In the genomic region with DNA sequence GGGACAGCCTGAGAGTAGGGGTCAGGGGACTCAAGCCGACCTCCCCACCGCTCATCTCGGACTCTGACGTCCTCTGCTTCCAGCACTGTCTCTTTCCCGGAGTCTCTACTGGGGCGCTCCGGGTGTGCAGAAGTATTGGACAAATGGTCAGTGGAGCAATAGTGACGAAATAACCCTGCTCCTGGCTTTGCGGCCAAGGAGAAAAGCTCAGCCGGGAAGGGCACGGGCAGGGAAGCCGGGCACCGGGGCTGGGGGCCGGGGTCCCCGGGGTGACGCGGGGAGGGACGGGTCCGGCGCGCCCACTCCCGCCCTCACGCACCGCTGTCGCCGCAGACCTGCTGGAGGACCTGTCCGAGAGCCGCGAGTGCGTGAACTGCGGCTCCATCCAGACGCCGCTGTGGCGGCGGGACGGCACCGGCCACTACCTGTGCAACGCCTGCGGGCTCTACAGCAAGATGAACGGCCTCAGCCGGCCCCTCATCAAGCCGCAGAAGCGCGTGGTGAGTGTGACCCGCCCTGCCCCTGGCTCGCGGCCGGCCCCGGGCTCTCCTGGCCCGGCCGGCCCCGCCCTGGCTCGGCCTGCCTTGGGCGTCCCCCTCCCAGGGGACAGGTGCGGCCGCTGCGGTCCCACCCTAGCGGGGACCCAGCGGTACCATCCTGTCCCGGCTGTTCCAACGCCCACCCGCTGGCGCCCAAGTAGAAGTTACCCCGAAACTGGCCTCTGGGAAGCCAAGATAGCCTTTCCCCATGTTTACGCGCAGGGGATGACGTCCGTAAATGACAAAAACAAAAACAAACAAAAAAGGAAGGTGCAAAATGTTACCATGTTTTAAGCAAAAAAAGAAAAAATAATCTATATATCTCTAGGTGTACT, we compare ENCODE assay signal across 11 cellular contexts. TPM values are rescaled to one million over a fixed set of nuclear protein-coding genes. Genes with fewer than 3 reads are reported as not detected.
A peak's percentile ranks its signal among the peaks of the same experiment; 100 is the strongest.
DNase-seq lines count a peak whose midpoint lies in the region; ATAC-seq, FAIRE-seq and TF ChIP-seq lines count a peak whose summit lies in the region.
"Had no signal": no experiment of that assay in that cellular context is flagged by ENCODE, and none has a peak within 500 bp of the region (broad histone marks: within the 10 kb centered on the region; RNA-seq: fewer than 3 reads in every experiment).

No MANE protein-coding gene starts in this region.

- H3K36me3 ChIP-seq in endothelial cell of umbilical vein (ENCODE audit: control insufficient read depth in 2 of 2, extremely low read depth in 1 of 2, insufficient read depth in 2 of 2, low read length in 2 of 2) (peaks cover 0 to 12% of the 10 kb centered on the region in 2 experiments), lower lobe of right lung (peaks cover 13% of the 10 kb centered on the region), spleen (peaks cover 0 to 32% (median 0%) of the 10 kb centered on the region in 6 donors), esophagus squamous epithelium (no peaks in the 10 kb centered on the region)

- TF ChIP-seq POLR2A in endothelial cell of umbilical vein (IDR thresholded peaks at IDR 0.05; ENCODE audit: low read depth, low read length): no peak
- TF ChIP-seq POLR2A in spleen (IDR thresholded peaks at IDR 0.05): no peak
- TF ChIP-seq POLR2A in esophagus squamous epithelium (IDR thresholded peaks at IDR 0.05): no peak

- H2AFZ ChIP-seq in endothelial cell of umbilical vein (ENCODE audit: low read depth, low read length): no peak overlapping the region

- DNase-seq in M059J (ENCODE audit: low read depth) (peak; percentile 25), endothelial cell of umbilical vein (ENCODE audit: low read depth, low spot score) (no peak), lower lobe of right lung (peak; percentile 60), spleen (no peak), esophagus squamous epithelium (lab: John Stamatoyannopoulos, UW) (no peak), NCI-H345 (lab: John Stamatoyannopoulos, UW) (no peak), GM03348 (ENCODE audit: low spot score) (no peak)
- DNase-seq: CD8-positive, alpha-beta memory T cell; NCI-H2081 had no signal

- H3K79me2 ChIP-seq in endothelial cell of umbilical vein (ENCODE audit: control insufficient read depth, insufficient read depth, low read length): peaks cover 98% of the 10 kb centered on the region

- POLR2A ChIA-PET in endothelial cell of umbilical vein (lab: Charles Lee): no interaction called here

- dilution Hi-C loops in endothelial cell of umbilical vein (cut with MboI; ENCODE audit: extremely low pct_ligation_motif_present, low sequenced_read_pairs): loop anchor here (10.0 to 25.0 kb wide), 2 partner anchors 260 to 388 kb away; no protein-coding TSS in a partner anchor

- CTCF ChIA-PET in endothelial cell of umbilical vein (lab: Charles Lee): interaction anchor here (1.0 to 1.8 kb wide), 2 partner anchors 36 to 386 kb away, joined by 3 to 4 read pairs; no protein-coding TSS in a partner anchor

- no TSS peak for BruUV-seq in endothelial cell of umbilical vein (replicated peaks; lab: Mats Ljungman, UMichigan)

- H3K4me3 ChIP-seq in endothelial cell of umbilical vein (replicated peaks in 1 of 3; ENCODE audit: insufficient read depth in 1 of 3, low read depth in 1 of 3, low read length in 3 of 3) (peak overlapping the region; percentile 12 to 82 (median 54)), lower lobe of right lung (peak overlapping the region; percentile 79), spleen (peak overlapping the region in 7 of 8 donors; percentile 13 to 86 (median 34)), esophagus squamous epithelium (peak overlapping the region in 1 of 4 donors; percentile 1)

- peak overlapping the region; percentile 98 for H3K4me2 ChIP-seq in endothelial cell of umbilical vein (ENCODE audit: insufficient read depth, low read length)

- H3K9ac ChIP-seq in endothelial cell of umbilical vein (replicated peaks; ENCODE audit: extremely low read depth, insufficient read depth, low read length): peak overlapping the region; percentile 93

- no peaks in the 10 kb centered on the region for H3K27me3 ChIP-seq in endothelial cell of umbilical vein (ENCODE audit: control insufficient read depth in 2 of 2, insufficient read depth in 2 of 2, low read length in 2 of 2)
- H3K27me3 ChIP-seq in lower lobe of right lung (ENCODE audit: low read depth): peaks cover 23% of the 10 kb centered on the region
- H3K27me3 ChIP-seq in spleen (replicated peaks in 1 of 7): peaks cover 0 to 78% (median 33%) of the 10 kb centered on the region in 7 donors
- peaks cover 0 to 96% (median 11%) of the 10 kb centered on the region in 4 donors for H3K27me3 ChIP-seq in esophagus squamous epithelium

- H3K9me3 ChIP-seq in endothelial cell of umbilical vein (replicated peaks; ENCODE audit: control insufficient read depth, insufficient read depth, low read length) (no peaks in the 10 kb centered on the region), lower lobe of right lung (no peaks in the 10 kb centered on the region), spleen (no peaks in the 10 kb centered on the region), esophagus squamous epithelium (no peaks in the 10 kb centered on the region)

- no peak for FAIRE-seq in endothelial cell of umbilical vein (lab: Jason Lieb, UNC)

- no peaks in the 10 kb centered on the region for H3K9me1 ChIP-seq in endothelial cell of umbilical vein (replicated peaks; ENCODE audit: control insufficient read depth, extremely low read depth, insufficient read depth, low read length)

- H3K27ac ChIP-seq in endothelial cell of umbilical vein (ENCODE audit: insufficient read depth, low read depth, low read length): peak overlapping the region; percentile 87
- H3K27ac ChIP-seq in lower lobe of right lung: peak overlapping the region; percentile 80
- peak overlapping the region; percentile 30 to 93 (median 74) for H3K27ac ChIP-seq in spleen
- no peak overlapping the region for H3K27ac ChIP-seq in esophagus squamous epithelium

- peak; percentile 71 to 79 for ATAC-seq in lower lobe of right lung
- no peak for ATAC-seq in GM18873 (IDR thresholded peaks at IDR 0.05; ENCODE audit: low FRiP score, unreplicated experiment)

- intact Hi-C loops in endothelial cell of umbilical vein (cut with micrococcal nuclease) (loop anchor here (1.0 kb wide), 1 partner anchor 13 kb away; no protein-coding TSS in a partner anchor), lower lobe of right lung (cut with DNase I) (no loop called here), spleen (cut with DNase I; ENCODE audit: low total_unique reads) (loop anchor here (10.0 kb wide), 1 partner anchor 378 kb away; no protein-coding TSS in a partner anchor), esophagus squamous epithelium (cut with DNase I) (loop anchor here (10.0 kb wide), 1 partner anchor 378 kb away; no protein-coding TSS in a partner anchor)

- H4K20me1 ChIP-seq in endothelial cell of umbilical vein (replicated peaks; ENCODE audit: control insufficient read depth, extremely low read depth, insufficient read depth, low read length): no peaks in the 10 kb centered on the region

- H3K4me1 ChIP-seq in endothelial cell of umbilical vein (ENCODE audit: control insufficient read depth, extremely low read depth, insufficient read depth, low read length) (peaks cover 69% of the 10 kb centered on the region), lower lobe of right lung (peaks cover 31% of the 10 kb centered on the region), spleen (peaks cover 0 to 13% (median 0%) of the 10 kb centered on the region in 6 donors), esophagus squamous epithelium (peaks cover 0 to 15% (median 0%) of the 10 kb centered on the region in 3 donors)

- no peak for TF ChIP-seq CTCF in endothelial cell of umbilical vein (IDR thresholded peaks at IDR 0.05; ENCODE audit: extremely low read depth in 1 of 2, insufficient read depth in 1 of 2, low read depth in 1 of 2, low read length in 2 of 2)
- TF ChIP-seq CTCF in lower lobe of right lung (IDR thresholded peaks at IDR 0.05): no peak
- TF ChIP-seq CTCF in spleen (IDR thresholded peaks at IDR 0.05 in 8 of 11, conservative IDR thresholded peaks at IDR 0.05 in 3 of 11): no peak
- no peak for TF ChIP-seq CTCF in esophagus squamous epithelium (IDR thresholded peaks at IDR 0.05)

- whole genome bisulfite sequencing in spleen, 5 donors: 15 to 27% (median 20%) methylated on average over 33 to 68 of the region's 68 CpGs
- WGBS in esophagus squamous epithelium, 2 donors: 66 to 77% methylated on average over 7 to 17 of the region's 68 CpGs

TF ChIP-seq in endothelial cell of umbilical vein, 7 proteins besides CTCF, POLR2A, EP300 and RAD21:
- no peak for TF ChIP-seq JUN (IDR thresholded peaks at IDR 0.05; ENCODE audit: borderline replicate concordance, insufficient read depth, insufficient read length, low read depth)
- TF ChIP-seq FOS (IDR thresholded peaks at IDR 0.05; ENCODE audit: borderline replicate concordance, insufficient read depth, low read length): no peak
- no peak for TF ChIP-seq MYC (IDR thresholded peaks at IDR 0.05; ENCODE audit: low read depth, low read length)
- TF ChIP-seq GATA2 (IDR thresholded peaks at IDR 0.05; ENCODE audit: insufficient read depth, insufficient read length, low read depth, low read length): no peak
- TF ChIP-seq, protein P1, sequence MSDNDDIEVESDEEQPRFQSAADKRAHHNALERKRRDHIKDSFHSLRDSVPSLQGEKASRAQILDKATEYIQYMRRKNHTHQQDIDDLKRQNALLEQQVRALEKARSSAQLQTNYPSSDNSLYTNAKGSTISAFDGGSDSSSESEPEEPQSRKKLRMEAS (IDR thresholded peaks at IDR 0.05; ENCODE audit: insufficient read depth, insufficient read length): no peak
- no peak for TF ChIP-seq POLR2AphosphoS5 (IDR thresholded peaks at IDR 0.05; ENCODE audit: insufficient read depth, low read depth, low read length)
- no peak for TF ChIP-seq EZH2 (IDR thresholded peaks at IDR 0.05; ENCODE audit: borderline replicate concordance, low read depth, low read length, severe bottlenecking)

RNA-seq across cellular contexts. Expression of a gene that starts 7.5 kb away (rescaled TPM):
- total RNA-seq in M059J (2014; rRNA removed; shearing (Covaris generic)): 4.1 and 4.6 TPM in 2 replicates
- total RNA-seq in endothelial cell of umbilical vein: 14.6 and 14.9 TPM in 2 replicates
- polyA plus RNA-seq in endothelial cell of umbilical vein: 3.9 and 4.1 TPM in 2 replicates
- polyA plus RNA-seq in endothelial cell of umbilical vein (2011; cell fraction: cytosol; rRNA removed): 3.5 and 3.7 TPM in 2 replicates
- polyA plus RNA-seq in endothelial cell of umbilical vein (2011; cell fraction: nucleus; rRNA removed): 7.1 and 10.1 TPM in 2 replicates
- 5.8 and 7.2 TPM in 2 replicates for polyA plus RNA-seq in endothelial cell of umbilical vein (2012)
- polyA minus RNA-seq in endothelial cell of umbilical vein: 2.7 and 3.8 TPM in 2 replicates
- 5.7 TPM for polyA minus RNA-seq in endothelial cell of umbilical vein (2011; cell fraction: cytosol; rRNA and poly(A)+ RNA removed)
- 13.0 and 24.8 TPM in 2 replicates for polyA minus RNA-seq in endothelial cell of umbilical vein (2011; cell fraction: nucleus; rRNA and poly(A)+ RNA removed)
- total RNA-seq in lower lobe of right lung: 22.1 TPM
- 10 to 100 TPM; 27.4 to 65.3 (median 42.3) TPM for total RNA-seq in spleen
- polyA plus RNA-seq in spleen: 10 to 100 TPM in 1 of 3 donors, 1 to 10 TPM in 2; 4.2 to 14.8 (median 4.9) TPM
- 1 to 10 TPM in 2 of 4 donors, under 1 TPM in 2; 0.08 to 2.2 (median 1.2) TPM for total RNA-seq in esophagus squamous epithelium
- total RNA-seq: activated T-helper 1 cell treated with anti-CD3 and anti-CD28 coated beads, Interleukin-12 subunit alpha, Interleukin-12 subunit beta, Interleukin-2, Interleukin-4 antibody, amounts not matched to agents 30 ng/mL and 10 ng/mL and 1 ng/mL, durations not matched to agents 14 hours and 24 hours and 36 hours had no signal

Comparison
In these comparisons a context has a peak if more than half of its experiments do, and no peak if none do; other contexts are left out.
1. DNase-seq: peak in M059J (single experiment) and lower lobe of right lung (single experiment); none in endothelial cell of umbilical vein (single experiment), spleen (single experiment), esophagus squamous epithelium (single experiment), NCI-H345 (single experiment) and GM03348 (single experiment).
2. H3K27ac ChIP-seq: peak in endothelial cell of umbilical vein (single experiment), lower lobe of right lung (single experiment) and spleen (8 of 8); none in esophagus squamous epithelium (0 of 4).